Comparison of ENCODE assay signal across 8 cellular contexts in genomic region chr10:99732033-99732912, GRCh38. TPM values are rescaled to one million over a fixed set of nuclear protein-coding genes. Genes with fewer than 3 reads are reported as not detected.
A peak's percentile ranks its signal among the peaks of the same experiment; 100 is the strongest.
DNase-seq lines count a peak whose midpoint lies in the region; ATAC-seq and TF ChIP-seq lines count a peak whose summit lies in the region.

Gene COX15, minus strand, starts transcription at chr10:99732127. Its CDS starts 78 bp downstream, at chr10:99732049.
Gene CUTC, plus strand, starts transcription at chr10:99732234. Its CDS starts 115 bp downstream, at chr10:99732349.

- peaks cover 18% of the 10 kb centered on the region for H3K79me1 ChIP-seq in mesenchymal stem cell (replicated peaks; ENCODE audit: low read length, poor library complexity, severe bottlenecking)

- H3K14ac ChIP-seq in mesenchymal stem cell (ENCODE audit: low read length in 2 of 2): peak within 1 kb of the TSS in 1 of 2 experiments; percentile 97

- H3K4me1 Mint-ChIP-seq in Calu3 (ENCODE audit: low read depth, unreplicated experiment): peaks cover 16% of the 10 kb centered on the region
- peaks cover 26% of the 10 kb centered on the region for H3K4me1 Mint-ChIP-seq in activated CD8-positive, alpha-beta memory T cell treated with anti-CD3 and anti-CD28 coated beads, Interleukin-2, amount 10 ng/mL, durations not matched to agents 7 days and 5 days

- peak; percentile 81 for ATAC-seq in GM21390 (IDR thresholded peaks at IDR 0.05; ENCODE audit: unreplicated experiment)
- ATAC-seq in activated CD8-positive, alpha-beta memory T cell treated with anti-CD3 and anti-CD28 coated beads, Interleukin-2, amount 10 ng/mL, durations not matched to agents 7 days and 5 days: peak; percentile 95

- DNase-seq in Calu3: peak; percentile 93
- DNase-seq in NT2/D1 (ENCODE audit: low read depth, low spot score): peak; percentile 91
- DNase-seq in activated CD8-positive, alpha-beta memory T cell treated with anti-CD3 and anti-CD28 coated beads, Interleukin-2, amount 10 ng/mL, durations not matched to agents 7 days and 5 days: peak; percentile 97
- DNase-seq in mesenchymal stem cell: peak; percentile 97
- DNase-seq in stimulated activated CD8-positive, alpha-beta memory T cell treated with anti-CD3 and anti-CD28 coated beads, Interleukin-12 subunit alpha, Interleukin-12 subunit beta, amount 100 ng/mL, for 4 hours (ENCODE audit: low read depth): peak; percentile 90

- H3K4me3 Mint-ChIP-seq in Calu3 (ENCODE audit: low read depth, unreplicated experiment): peak within 1 kb of the TSS; percentile 86
- H3K4me3 Mint-ChIP-seq in activated CD8-positive, alpha-beta memory T cell treated with anti-CD3 and anti-CD28 coated beads, Interleukin-2, amount 10 ng/mL, durations not matched to agents 7 days and 5 days: peak within 1 kb of the TSS; percentile 98

- H3K27me3 Mint-ChIP-seq in Calu3 (ENCODE audit: unreplicated experiment): no peaks in the 10 kb centered on the region
- no peaks in the 10 kb centered on the region for H3K27me3 Mint-ChIP-seq in activated CD8-positive, alpha-beta memory T cell treated with anti-CD3 and anti-CD28 coated beads, Interleukin-2, amount 10 ng/mL, durations not matched to agents 7 days and 5 days

- TSS peak; percentile 76 for BruUV-seq in Calu3 (replicated peaks; lab: Mats Ljungman, UMichigan)

- H2AK5ac ChIP-seq in mesenchymal stem cell (ENCODE audit: low read length, severe bottlenecking): peak within 1 kb of the TSS; percentile 89

- H3K27ac ChIP-seq in HUES48 (ENCODE audit: low read depth, low read length): peak within 1 kb of the TSS; percentile 96
- peak within 1 kb of the TSS; percentile 87 for H3K27ac ChIP-seq in mesenchymal stem cell (ENCODE audit: low read length, poor library complexity, severe bottlenecking)

- peak within 1 kb of the TSS; percentile 83 to 96 for H3K18ac ChIP-seq in mesenchymal stem cell (ENCODE audit: low read depth in 1 of 2, low read length in 2 of 2)

- H2BK12ac ChIP-seq in mesenchymal stem cell (ENCODE audit: low read length in 2 of 2): peak within 1 kb of the TSS in 1 of 2 experiments; percentile 82

- H4K91ac ChIP-seq in mesenchymal stem cell (ENCODE audit: low read length): peak within 1 kb of the TSS; percentile 74

- peaks cover 36% of the 10 kb centered on the region for H3K36me3 Mint-ChIP-seq in Calu3 (ENCODE audit: insufficient read depth, unreplicated experiment)
- H3K36me3 Mint-ChIP-seq in activated CD8-positive, alpha-beta memory T cell treated with anti-CD3 and anti-CD28 coated beads, Interleukin-2, amount 10 ng/mL, durations not matched to agents 7 days and 5 days: peaks cover 36% of the 10 kb centered on the region

- H3K36me3 ChIP-seq in HUES48 (ENCODE audit: control insufficient read depth, insufficient read depth, low read length) (peaks cover 42% of the 10 kb centered on the region), NT2/D1 (ENCODE audit: insufficient read depth, insufficient read length, low read length) (peaks cover 40% of the 10 kb centered on the region), endocrine pancreas (ENCODE audit: control insufficient read depth, insufficient read depth, low read length) (no peaks in the 10 kb centered on the region), mesenchymal stem cell (ENCODE audit: control insufficient read depth in 1 of 2, insufficient read depth in 2 of 2, low read depth in 1 of 2, low read length in 2 of 2) (peaks cover 9 to 46% of the 10 kb centered on the region in 2 experiments)

- H3K27me3 ChIP-seq in HUES48 (ENCODE audit: control insufficient read depth, insufficient read depth, low read length) (no peaks in the 10 kb centered on the region), NT2/D1 (ENCODE audit: insufficient read depth, insufficient read length) (no peaks in the 10 kb centered on the region), endocrine pancreas (ENCODE audit: control insufficient read depth, insufficient read depth, low read length) (no peaks in the 10 kb centered on the region), mesenchymal stem cell (ENCODE audit: control insufficient read depth in 1 of 2, insufficient read depth in 1 of 2, low read length in 2 of 2) (no peaks in the 10 kb centered on the region)

- H3K4me1 ChIP-seq in HUES48 (ENCODE audit: control insufficient read depth, insufficient read depth, low read length) (peaks cover 4% of the 10 kb centered on the region; the same call in 1 of the 2 replicates), NT2/D1 (ENCODE audit: insufficient read depth, insufficient read length) (no peaks in the 10 kb centered on the region), endocrine pancreas (ENCODE audit: control insufficient read depth, insufficient read depth, low read length) (peaks cover 12% of the 10 kb centered on the region), mesenchymal stem cell (ENCODE audit: control insufficient read depth, insufficient read depth, low read depth, low read length) (peaks cover 11% of the 10 kb centered on the region)

- H3K9me3 ChIP-seq in HUES48 (ENCODE audit: control insufficient read depth, insufficient read depth, low read length) (no peaks in the 10 kb centered on the region), NT2/D1 (ENCODE audit: insufficient read depth, low read length) (no peaks in the 10 kb centered on the region), endocrine pancreas (ENCODE audit: control insufficient read depth, low read length) (no peaks in the 10 kb centered on the region), mesenchymal stem cell (ENCODE audit: control insufficient read depth, low read length) (no peaks in the 10 kb centered on the region)

- CTCF ChIA-PET in Calu3 (lab: Charles Lee): interaction anchor here (0.6 to 1.1 kb wide), 4 partner anchors 12 to 113 kb away, joined by 3 to 5 read pairs (median 4); no protein-coding TSS in a partner anchor
- CTCF ChIA-PET in activated CD8-positive, alpha-beta memory T cell treated with anti-CD3 and anti-CD28 coated beads, Interleukin-2, amount 10 ng/mL, durations not matched to agents 7 days and 5 days (lab: Charles Lee): interaction anchor here (0.6 to 2.2 kb wide), 16 partner anchors 9 to 313 kb away, joined by 3 to 8 read pairs (median 4); partner anchors contain the start of gene DNMBP

- H2BK5ac ChIP-seq in mesenchymal stem cell (ENCODE audit: low read depth, low read length, poor library complexity, severe bottlenecking): peak within 1 kb of the TSS; percentile 11

- H3K9ac ChIP-seq in HUES48 (ENCODE audit: low read depth, low read length): peak within 1 kb of the TSS; percentile 88
- H3K9ac ChIP-seq in NT2/D1 (ENCODE audit: insufficient read length, low read depth): peak within 1 kb of the TSS; percentile 90
- peak within 1 kb of the TSS; percentile 97 for H3K9ac ChIP-seq in endocrine pancreas (ENCODE audit: control insufficient read depth, insufficient read depth, low read length)
- peak within 1 kb of the TSS; percentile 98 for H3K9ac ChIP-seq in mesenchymal stem cell (ENCODE audit: low read length)

- H2BK15ac ChIP-seq in mesenchymal stem cell (ENCODE audit: low read depth, poor library complexity, severe bottlenecking): peak within 1 kb of the TSS; percentile 82

- TF ChIP-seq CTCF in Calu3 (IDR thresholded peaks at IDR 0.05; ENCODE audit: unreplicated experiment): peak; percentile 37

- peak within 1 kb of the TSS; percentile 98 for H3K4me3 ChIP-seq in HUES48 (ENCODE audit: low read depth, low read length)
- H3K4me3 ChIP-seq in NT2/D1 (ENCODE audit: insufficient read length, low read depth): peak within 1 kb of the TSS; percentile 78
- H3K4me3 ChIP-seq in endocrine pancreas (ENCODE audit: control insufficient read depth, insufficient read depth, low read length): peak within 1 kb of the TSS; percentile 95
- peak within 1 kb of the TSS; percentile 92 to 98 for H3K4me3 ChIP-seq in mesenchymal stem cell (ENCODE audit: insufficient read depth in 1 of 2, low read depth in 1 of 2, low read length in 2 of 2)

- peak within 1 kb of the TSS; percentile 97 for H2AFZ ChIP-seq in mesenchymal stem cell (ENCODE audit: low read depth, low read length)

- H2BK120ac ChIP-seq in mesenchymal stem cell (ENCODE audit: low read depth, low read length): peak within 1 kb of the TSS; percentile 82

- H3K9me3 Mint-ChIP-seq in Calu3 (ENCODE audit: low read depth, unreplicated experiment): no peaks in the 10 kb centered on the region
- H3K9me3 Mint-ChIP-seq in activated CD8-positive, alpha-beta memory T cell treated with anti-CD3 and anti-CD28 coated beads, Interleukin-2, amount 10 ng/mL, durations not matched to agents 7 days and 5 days (ENCODE audit: low read depth): no peaks in the 10 kb centered on the region

- H3K4me2 ChIP-seq in mesenchymal stem cell (ENCODE audit: low read length, poor library complexity, severe bottlenecking): peak within 1 kb of the TSS; percentile 97

- peak within 1 kb of the TSS; percentile 57 for H3K27ac Mint-ChIP-seq in Calu3 (ENCODE audit: unreplicated experiment)
- peak within 1 kb of the TSS; percentile 99 for H3K27ac Mint-ChIP-seq in activated CD8-positive, alpha-beta memory T cell treated with anti-CD3 and anti-CD28 coated beads, Interleukin-2, amount 10 ng/mL, durations not matched to agents 7 days and 5 days

- under 1% methylated on average over 75 of the region's 76 CpGs for WGBS in mesenchymal stem cell

- H4K8ac ChIP-seq in mesenchymal stem cell (ENCODE audit: low read length): peak within 1 kb of the TSS; percentile 97

- H3K4ac ChIP-seq in mesenchymal stem cell (ENCODE audit: low read depth in 1 of 2, low read length in 2 of 2): peak within 1 kb of the TSS; percentile 92

- H3K23ac ChIP-seq in mesenchymal stem cell (ENCODE audit: low read length in 2 of 2): peak within 1 kb of the TSS in 1 of 2 experiments; percentile 99

- intact Hi-C loops in Calu3 (cut with micrococcal nuclease; ENCODE audit: unreplicated experiment): loop anchor here (2.0 kb wide), 1 partner anchor 51 kb away; the partner anchor contains the start of gene ABCC2

RNA-seq across cellular contexts. Expression of gene COX15, which starts in this region (rescaled TPM):
- 35.3 and 41.0 TPM in 2 replicates for total RNA-seq in Calu3 (2022)
- 10 to 100 TPM; 40.4 to 42.1 TPM for total RNA-seq in activated CD8-positive, alpha-beta memory T cell treated with anti-CD3 and anti-CD28 coated beads, Interleukin-2, amount 10 ng/mL, durations not matched to agents 7 days and 5 days
- polyA plus RNA-seq in mesenchymal stem cell (2013, experiment 1 of 2): 13.5 TPM
- polyA plus RNA-seq in mesenchymal stem cell (2013, experiment 2 of 2): 13.4 TPM

RNA-seq across cellular contexts. Expression of gene CUTC, which starts in this region (rescaled TPM):
- total RNA-seq in Calu3 (2022): 9.3 and 9.6 TPM in 2 replicates
- total RNA-seq in activated CD8-positive, alpha-beta memory T cell treated with anti-CD3 and anti-CD28 coated beads, Interleukin-2, amount 10 ng/mL, durations not matched to agents 7 days and 5 days: 10 to 100 TPM; 23.6 to 26.9 TPM
- 11.2 TPM for polyA plus RNA-seq in mesenchymal stem cell (2013, experiment 1 of 2)
- 11.2 TPM for polyA plus RNA-seq in mesenchymal stem cell (2013, experiment 2 of 2)

Comparison
In these comparisons a context has a peak if more than half of its experiments do, and no peak if none do; other contexts are left out.
1. Peak in every context shown above with its lines: DNase-seq, ATAC-seq, H3K4me3 ChIP-seq and H3K27ac ChIP-seq.